24 cellular contexts compared by ENCODE assay signal in the genomic region with DNA sequence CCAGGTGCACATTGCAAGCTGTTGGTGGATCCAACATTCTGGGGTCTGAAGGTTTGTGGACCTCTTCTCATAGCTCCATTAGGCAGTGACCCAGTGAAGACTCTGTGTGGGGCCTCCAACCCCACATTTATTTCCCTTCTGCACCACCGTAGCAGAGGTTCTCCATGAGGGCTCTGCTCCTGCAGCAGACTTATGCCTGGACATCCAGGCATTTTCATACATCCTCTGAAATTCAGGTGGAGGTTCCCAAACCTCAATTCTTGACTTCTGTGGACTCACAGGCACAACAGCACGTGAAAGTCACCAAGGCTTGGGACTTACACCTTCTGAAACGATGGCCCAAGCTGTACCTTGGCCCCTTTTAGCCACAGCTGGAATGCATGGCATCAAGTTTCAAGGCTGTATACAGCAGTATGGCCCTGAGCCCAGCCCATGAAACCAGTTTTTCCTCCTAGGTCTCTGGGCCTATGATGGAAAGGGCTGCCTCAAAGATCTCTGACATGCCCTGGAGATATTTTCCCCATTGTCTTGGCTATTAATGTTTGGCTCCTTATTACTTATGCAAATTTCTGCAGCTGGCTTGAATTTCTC. TPM values are rescaled to one million over a fixed set of nuclear protein-coding genes. Genes with fewer than 3 reads are reported as not detected.
A peak's percentile ranks its signal among the peaks of the same experiment; 100 is the strongest.
DNase-seq lines count a peak whose midpoint lies in the region; ATAC-seq, FAIRE-seq and TF ChIP-seq lines count a peak whose summit lies in the region.
"Had no signal": no experiment of that assay in that cellular context is flagged by ENCODE, and none has a peak within 500 bp of the region (broad histone marks: within the 10 kb centered on the region; RNA-seq: fewer than 3 reads in every experiment).

No MANE protein-coding gene starts in this region.

- peak; percentile 2 for DNase-seq in LNCaP clone FGC (ENCODE audit: low read depth)
- DNase-seq in bronchial epithelial cell (ENCODE audit: low read depth), result no peak
- DNase-seq: 8988T; ACHN; BE2C; Caco-2; Calu3; CD4-positive, alpha-beta T cell; CD8-positive, alpha-beta T cell; DMS79 treated with DMSO at 0.1 percent for 48 hours; GF-D8 had no signal

- H3K27me3 ChIP-seq in BLaER1, result no peaks in the 10 kb centered on the region
- no peaks in the 10 kb centered on the region for H3K27me3 ChIP-seq in bronchial epithelial cell (ENCODE audit: control insufficient read depth, insufficient read depth, low read length)
- H3K27me3 ChIP-seq: BE2C had no signal

- ATAC-seq in esophagus mucosa (peak; percentile 85), GM18519 (IDR thresholded peaks at IDR 0.05; ENCODE audit: low FRiP score, unreplicated experiment) (no peak), GM19455 (IDR thresholded peaks at IDR 0.05; ENCODE audit: unreplicated experiment) (no peak), HG03280 (IDR thresholded peaks at IDR 0.05; ENCODE audit: unreplicated experiment) (no peak)
- ATAC-seq: CD8-positive, alpha-beta T cell had no signal

- H3K27ac ChIP-seq in BLaER1, result no peak overlapping the region
- H3K27ac ChIP-seq: BLaER1 treated with 17β-estradiol and CSF1 and Interleukin-3, amounts not matched to agents 10 nM and 100 nM; C4-2B had no signal

- no peak overlapping the region for H3K4me2 ChIP-seq in BLaER1
- H3K4me2 ChIP-seq: BLaER1 treated with 17β-estradiol and CSF1 and Interleukin-3, amounts not matched to agents 10 nM and 100 nM had no signal

- TF ChIP-seq CTCF in LNCaP clone FGC (IDR thresholded peaks at IDR 0.05; ENCODE audit: control insufficient read depth, extremely low read depth, insufficient read depth) (no peak), bronchial epithelial cell (IDR thresholded peaks at IDR 0.05; ENCODE audit: insufficient read depth, low read length, severe bottlenecking) (no peak)

- FAIRE-seq in bronchial epithelial cell (lab: Jason Lieb, UNC), result peak; percentile 64
- FAIRE-seq: A204.1, D721Med, G401.6, GM12892, GM18507, GM19239 had no signal

- H3K9ac ChIP-seq in BLaER1, result no peak overlapping the region
- H3K9ac ChIP-seq: BLaER1 treated with 17β-estradiol and CSF1 and Interleukin-3, amounts not matched to agents 10 nM and 100 nM had no signal

- 0 out of 2 replicates have a peak, but pooled peaks cover 6% of the 10 kb centered on the region for H3K36me3 ChIP-seq in BLaER1
- no peaks in the 10 kb centered on the region for H3K36me3 ChIP-seq in bronchial epithelial cell (ENCODE audit: control insufficient read depth, insufficient read depth, low read length)
- H3K36me3 ChIP-seq: BE2C; BLaER1 treated with 17β-estradiol and CSF1 and Interleukin-3, amounts not matched to agents 10 nM and 100 nM had no signal

- no peaks in the 10 kb centered on the region for H4K20me1 ChIP-seq in BLaER1
- H4K20me1 ChIP-seq: BLaER1 treated with 17β-estradiol and CSF1 and Interleukin-3, amounts not matched to agents 10 nM and 100 nM had no signal

- H3K4me1 ChIP-seq in BLaER1, result no peaks in the 10 kb centered on the region
- H3K4me1 ChIP-seq: BE2C; BLaER1 treated with 17β-estradiol and CSF1 and Interleukin-3, amounts not matched to agents 10 nM and 100 nM; Caco-2 had no signal

- peaks cover 36% of the 10 kb centered on the region for H3K9me3 ChIP-seq in BLaER1
- H3K9me3 ChIP-seq: BE2C had no signal

- 0 out of 2 replicates have a peak overlapping the region, but pooled peaks have one; percentile 14 for H3K4me3 ChIP-seq in BLaER1
- no peak overlapping the region for H3K4me3 ChIP-seq in LNCaP clone FGC (ENCODE audit: low read depth, low read length)
- H3K4me3 ChIP-seq in bronchial epithelial cell (ENCODE audit: low read depth, low read length), result no peak overlapping the region
- H3K4me3 ChIP-seq: BLaER1 treated with 17β-estradiol and CSF1 and Interleukin-3, amounts not matched to agents 10 nM and 100 nM had no signal

RNA-seq across cellular contexts. Expression of gene CLDN1, which starts 30.2 kb away (rescaled TPM):
- total RNA-seq in bronchial epithelial cell (26.6 and 73.2 TPM in 2 replicates), esophagus mucosa (40.3 TPM)
- total RNA-seq: CD8-positive, alpha-beta T cell had no signal
